14 cellular contexts compared by ENCODE assay signal in genomic region chr16:51773491-51773890, GRCh38.
DNase-seq lines count a peak whose midpoint lies in the region; ATAC-seq and TF ChIP-seq lines count a peak whose summit lies in the region.
"Had no signal": no experiment of that assay in that cellular context is flagged by ENCODE, and none has a peak within 500 bp of the region (broad histone marks: within the 10 kb centered on the region; RNA-seq: fewer than 3 reads in every experiment).

No MANE protein-coding gene starts in this region.

- H3K4me3 Mint-ChIP-seq in endodermal cell, result peak overlapping the region; percentile 46

- H3K4me1 ChIP-seq in HUES6 (ENCODE audit: control insufficient read depth, insufficient read depth, low read length) (peaks cover 3% of the 10 kb centered on the region; the same call in 1 of the 2 replicates), endodermal cell (ENCODE audit: control insufficient read depth, insufficient read depth, low read length) (no peaks in the 10 kb centered on the region), mesendoderm (ENCODE audit: control insufficient read depth, low read depth, low read length) (no peaks in the 10 kb centered on the region)
- H3K4me1 ChIP-seq: Peyer's patch had no signal

- no peak overlapping the region for H3K23ac ChIP-seq in mesendoderm (ENCODE audit: low read length)

- H3K4me3 ChIP-seq in HUES6 (ENCODE audit: low read depth, low read length) (peak overlapping the region; percentile 59), endodermal cell (ENCODE audit: low read length) (no peak overlapping the region), mesendoderm (ENCODE audit: low read length) (no peak overlapping the region), foreskin fibroblast (ENCODE audit: low read depth in 1 of 2, low read length in 2 of 2) (no peak overlapping the region)
- H3K4me3 ChIP-seq: Peyer's patch had no signal

- H4K8ac ChIP-seq in mesendoderm (ENCODE audit: low read depth, low read length), result no peak overlapping the region

- no peaks in the 10 kb centered on the region for H3K27me3 ChIP-seq in HUES6 (ENCODE audit: control insufficient read depth, insufficient read depth, low read length)
- peaks cover 15% of the 10 kb centered on the region for H3K27me3 ChIP-seq in endodermal cell (ENCODE audit: control insufficient read depth, insufficient read depth, low read length, poor library complexity, severe bottlenecking)
- H3K27me3 ChIP-seq in mesendoderm (ENCODE audit: insufficient read depth, low read length, poor library complexity), result no peaks in the 10 kb centered on the region
- H3K27me3 ChIP-seq: Peyer's patch had no signal

- H3K56ac ChIP-seq in mesendoderm (ENCODE audit: low read length), result no peak overlapping the region

- WGBS in endodermal cell (ENCODE audit: insufficient coverage in 1 of 2, insufficient read length in 1 of 2), 2 experiments, result 89 to 90% methylated on average over 2 to 13 of the region's 13 CpGs
- WGBS in mesendoderm (ENCODE audit: extremely low coverage, insufficient coverage, low lambda C conversion rate), result no CpG with 5 or more reads among the region's 13 CpGs

- ATAC-seq in HG03342 (IDR thresholded peaks at IDR 0.05; ENCODE audit: unreplicated experiment), result no peak
- ATAC-seq: Right ventricle myocardium inferior had no signal

- H2BK15ac ChIP-seq in mesendoderm (replicated peaks; ENCODE audit: low read depth), result no peak overlapping the region

- H3K36me3 ChIP-seq in HUES6 (ENCODE audit: control insufficient read depth, insufficient read depth, low read length), result no peaks in the 10 kb centered on the region
- no peaks in the 10 kb centered on the region for H3K36me3 ChIP-seq in endodermal cell (ENCODE audit: control insufficient read depth, insufficient read depth, low read length)
- no peaks in the 10 kb centered on the region for H3K36me3 ChIP-seq in mesendoderm (ENCODE audit: control insufficient read depth, insufficient read depth, low read length)
- H3K36me3 ChIP-seq: Peyer's patch had no signal

- no peak overlapping the region for H3K4me2 ChIP-seq in mesendoderm (ENCODE audit: low read length)
- H3K4me2 ChIP-seq: KMS-11 had no signal

- peak; percentile 71 for DNase-seq in endodermal cell
- DNase-seq in mesendoderm, result peak; percentile 23
- DNase-seq in UCSD-AML1 (lab: John Stamatoyannopoulos, UW; ENCODE audit: unreplicated experiment), result no peak
- DNase-seq in amniotic stem cell (lab: John Stamatoyannopoulos, UW), result no peak
- DNase-seq in foreskin fibroblast, result no peak
- DNase-seq: AML-193, MV-4-11, NCI-H1694 treated with DMSO at 0.1 percent for 48 hours, Peyer's patch had no signal

- no peak overlapping the region for H3K18ac ChIP-seq in mesendoderm (ENCODE audit: low read length)

- H3K79me2 ChIP-seq in mesendoderm (ENCODE audit: control insufficient read depth, insufficient read depth, low read length), result no peaks in the 10 kb centered on the region

- peak overlapping the region; percentile 5; the same call in 1 of the 2 replicates for H3K27ac ChIP-seq in HUES6 (ENCODE audit: low read depth, low read length)
- H3K27ac ChIP-seq in endodermal cell (ENCODE audit: low read depth, low read length), result no peak overlapping the region
- H3K27ac ChIP-seq in mesendoderm (ENCODE audit: low read depth, low read length), result no peak overlapping the region
- H3K27ac ChIP-seq: C4-2B, KMS-11, Peyer's patch had no signal

- H3K79me1 ChIP-seq in mesendoderm (ENCODE audit: low read length), result no peaks in the 10 kb centered on the region

- H3K36me3 Mint-ChIP-seq in endodermal cell (ENCODE audit: low read depth), result no peaks in the 10 kb centered on the region

- peak overlapping the region; percentile 64 for H3K27ac Mint-ChIP-seq in endodermal cell

- TF ChIP-seq CTCF in endodermal cell (conservative IDR thresholded peaks at IDR 0.05) (no peak), foreskin fibroblast (IDR thresholded peaks at IDR 0.05; ENCODE audit: low read depth, low read length) (no peak)

- no peak overlapping the region for H2BK5ac ChIP-seq in mesendoderm (ENCODE audit: low read length)

- H3K4me1 Mint-ChIP-seq in endodermal cell, result peaks cover 14% of the 10 kb centered on the region

- no peak overlapping the region for H3K4ac ChIP-seq in mesendoderm (ENCODE audit: low read depth, low read length)

- H3K27me3 Mint-ChIP-seq in endodermal cell (ENCODE audit: insufficient read depth), result peaks cover 8% of the 10 kb centered on the region

- no peaks in the 10 kb centered on the region for H3K9me3 Mint-ChIP-seq in endodermal cell

- H3K9ac ChIP-seq in HUES6 (ENCODE audit: low read length) (peak overlapping the region; percentile 45), endodermal cell (ENCODE audit: extremely low read depth, low read length, poor library complexity, severe bottlenecking) (no peak overlapping the region), mesendoderm (ENCODE audit: low read length) (no peak overlapping the region)
- H3K9ac ChIP-seq: KMS-11 had no signal

- no peak overlapping the region for H4K5ac ChIP-seq in mesendoderm (ENCODE audit: low read length)

- no peak overlapping the region for H2AK5ac ChIP-seq in mesendoderm (ENCODE audit: low read length)

- H2BK120ac ChIP-seq in mesendoderm (ENCODE audit: low read depth, low read length), result no peak overlapping the region

- H3K9me3 ChIP-seq in HUES6 (ENCODE audit: control insufficient read depth, insufficient read depth, low read depth, low read length) (no peaks in the 10 kb centered on the region), endodermal cell (ENCODE audit: control insufficient read depth, low read length) (no peaks in the 10 kb centered on the region)
- H3K9me3 ChIP-seq: Peyer's patch had no signal

Comparison
In these comparisons a context has a peak if more than half of its experiments do, and no peak if none do; other contexts are left out.
1. DNase-seq: peak in endodermal cell (single experiment) and mesendoderm (single experiment); none in UCSD-AML1 (single experiment), amniotic stem cell (single experiment) and foreskin fibroblast (0 of 2).